ENCODE assay signal across 1 cellular context in the genomic region with DNA sequence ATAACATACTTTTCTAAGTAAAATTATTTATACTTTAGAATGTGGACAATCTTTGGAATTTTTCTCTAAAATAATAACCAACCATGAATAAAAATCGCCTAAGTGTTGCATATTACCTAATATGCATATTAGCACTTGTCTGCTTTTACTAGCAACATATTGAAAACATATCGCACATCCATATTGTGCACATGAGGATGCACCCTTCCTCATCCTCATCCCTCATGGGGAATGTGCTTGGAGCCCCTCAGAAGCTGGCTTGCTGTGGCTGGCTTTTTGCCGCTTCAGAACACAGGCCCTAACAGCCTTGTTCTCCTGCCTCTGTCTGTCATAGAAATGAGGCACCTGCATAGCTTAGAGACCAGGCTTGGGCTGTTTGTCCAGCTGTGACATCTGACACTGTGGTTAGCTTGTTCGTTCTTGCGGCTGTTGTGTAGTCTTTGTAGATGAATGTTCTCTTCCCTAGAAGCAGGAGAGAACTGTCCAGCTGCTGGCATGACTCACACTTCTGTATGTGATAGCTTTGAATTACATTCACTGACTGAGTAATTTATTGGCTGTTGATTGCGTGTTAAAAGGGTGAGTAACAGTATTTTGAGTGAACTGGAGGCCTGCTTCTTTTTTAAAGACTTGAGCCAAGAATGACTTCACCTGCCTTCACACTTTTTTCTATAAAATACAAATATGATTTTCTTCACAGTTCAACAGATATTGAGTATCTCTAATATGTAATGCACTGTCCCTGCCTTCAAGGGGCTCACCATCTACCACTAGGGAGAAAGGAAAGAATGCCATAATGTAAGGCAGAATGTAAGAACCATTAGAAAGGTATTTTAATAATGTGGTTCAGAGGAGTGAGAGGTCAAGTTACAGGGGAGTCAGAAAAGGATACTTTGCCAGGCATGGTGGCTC.
TF ChIP-seq lines count a peak whose summit lies in the region.

No MANE protein-coding gene starts in this region.

TF ChIP-seq in K562, 482 proteins besides CTCF, POLR2A, EP300 and RAD21 (continued from another document and continues in another):
- no peak for TF ChIP-seq ZNF780A (CRISPR knock-in tag; IDR thresholded peaks at IDR 0.05)
- TF ChIP-seq NUFIP1 (IDR thresholded peaks at IDR 0.05; ENCODE audit: partially characterized antibody) = no peak
- no peak for TF ChIP-seq PHB2 (IDR thresholded peaks at IDR 0.05; ENCODE audit: low read depth)
- no peak for TF ChIP-seq ELF1 (tag; IDR thresholded peaks at IDR 0.05)
- TF ChIP-seq, protein P1, sequence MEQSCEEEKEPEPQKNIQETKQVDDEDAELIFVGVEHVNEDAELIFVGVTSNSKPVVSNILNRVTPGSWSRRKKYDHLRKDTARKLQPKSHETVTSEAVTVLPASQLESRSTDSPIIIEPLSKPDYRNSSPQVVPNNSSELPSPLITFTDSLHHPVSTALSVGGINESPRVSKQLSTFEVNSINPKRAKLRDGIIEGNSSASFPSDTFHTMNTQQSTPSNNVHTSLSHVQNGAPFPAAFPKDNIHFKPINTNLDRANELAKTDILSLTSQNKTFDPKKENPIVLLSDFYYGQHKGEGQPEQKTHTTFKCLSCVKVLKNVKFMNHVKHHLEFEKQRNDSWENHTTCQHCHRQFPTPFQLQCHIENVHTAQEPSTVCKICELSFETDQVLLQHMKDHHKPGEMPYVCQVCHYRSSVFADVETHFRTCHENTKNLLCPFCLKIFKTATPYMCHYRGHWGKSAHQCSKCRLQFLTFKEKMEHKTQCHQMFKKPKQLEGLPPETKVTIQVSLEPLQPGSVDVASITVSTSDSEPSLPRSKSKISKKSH (CRISPR knock-in tag; IDR thresholded peaks at IDR 0.05) = no peak
- TF ChIP-seq, protein P2, sequence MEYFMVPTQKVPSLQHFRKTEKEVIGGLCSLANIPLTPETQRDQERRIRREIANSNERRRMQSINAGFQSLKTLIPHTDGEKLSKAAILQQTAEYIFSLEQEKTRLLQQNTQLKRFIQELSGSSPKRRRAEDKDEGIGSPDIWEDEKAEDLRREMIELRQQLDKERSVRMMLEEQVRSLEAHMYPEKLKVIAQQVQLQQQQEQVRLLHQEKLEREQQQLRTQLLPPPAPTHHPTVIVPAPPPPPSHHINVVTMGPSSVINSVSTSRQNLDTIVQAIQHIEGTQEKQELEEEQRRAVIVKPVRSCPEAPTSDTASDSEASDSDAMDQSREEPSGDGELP (CRISPR knock-in tag; IDR thresholded peaks at IDR 0.05; ENCODE audit: borderline replicate concordance) = peak; percentile 99
- TF ChIP-seq, protein P3, sequence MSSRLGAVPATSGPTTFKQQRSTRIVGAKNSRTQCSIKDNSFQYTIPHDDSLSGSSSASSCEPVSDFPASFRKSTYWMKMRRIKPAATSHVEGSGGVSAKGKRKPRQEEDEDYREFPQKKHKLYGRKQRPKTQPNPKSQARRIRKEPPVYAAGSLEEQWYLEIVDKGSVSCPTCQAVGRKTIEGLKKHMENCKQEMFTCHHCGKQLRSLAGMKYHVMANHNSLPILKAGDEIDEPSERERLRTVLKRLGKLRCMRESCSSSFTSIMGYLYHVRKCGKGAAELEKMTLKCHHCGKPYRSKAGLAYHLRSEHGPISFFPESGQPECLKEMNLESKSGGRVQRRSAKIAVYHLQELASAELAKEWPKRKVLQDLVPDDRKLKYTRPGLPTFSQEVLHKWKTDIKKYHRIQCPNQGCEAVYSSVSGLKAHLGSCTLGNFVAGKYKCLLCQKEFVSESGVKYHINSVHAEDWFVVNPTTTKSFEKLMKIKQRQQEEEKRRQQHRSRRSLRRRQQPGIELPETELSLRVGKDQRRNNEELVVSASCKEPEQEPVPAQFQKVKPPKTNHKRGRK (tag; IDR thresholded peaks at IDR 0.05) = no peak
- TF ChIP-seq JUNB (CRISPR knock-in tag; conservative IDR thresholded peaks at IDR 0.05) = peak; percentile 92
- no peak for TF ChIP-seq BMI1 (IDR thresholded peaks at IDR 0.05; ENCODE audit: low read length)
- TF ChIP-seq, protein P4, sequence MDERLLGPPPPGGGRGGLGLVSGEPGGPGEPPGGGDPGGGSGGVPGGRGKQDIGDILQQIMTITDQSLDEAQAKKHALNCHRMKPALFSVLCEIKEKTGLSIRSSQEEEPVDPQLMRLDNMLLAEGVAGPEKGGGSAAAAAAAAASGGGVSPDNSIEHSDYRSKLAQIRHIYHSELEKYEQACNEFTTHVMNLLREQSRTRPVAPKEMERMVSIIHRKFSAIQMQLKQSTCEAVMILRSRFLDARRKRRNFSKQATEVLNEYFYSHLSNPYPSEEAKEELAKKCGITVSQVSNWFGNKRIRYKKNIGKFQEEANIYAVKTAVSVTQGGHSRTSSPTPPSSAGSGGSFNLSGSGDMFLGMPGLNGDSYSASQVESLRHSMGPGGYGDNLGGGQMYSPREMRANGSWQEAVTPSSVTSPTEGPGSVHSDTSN (CRISPR knock-in tag; IDR thresholded peaks at IDR 0.05; ENCODE audit: low read depth) = peak; percentile 15; the same call in 1 of the 2 replicates
- TF ChIP-seq, protein P4 (tag; conservative IDR thresholded peaks at IDR 0.05; ENCODE audit: low read depth) = peak; percentile 99
- TF ChIP-seq, protein P5, sequence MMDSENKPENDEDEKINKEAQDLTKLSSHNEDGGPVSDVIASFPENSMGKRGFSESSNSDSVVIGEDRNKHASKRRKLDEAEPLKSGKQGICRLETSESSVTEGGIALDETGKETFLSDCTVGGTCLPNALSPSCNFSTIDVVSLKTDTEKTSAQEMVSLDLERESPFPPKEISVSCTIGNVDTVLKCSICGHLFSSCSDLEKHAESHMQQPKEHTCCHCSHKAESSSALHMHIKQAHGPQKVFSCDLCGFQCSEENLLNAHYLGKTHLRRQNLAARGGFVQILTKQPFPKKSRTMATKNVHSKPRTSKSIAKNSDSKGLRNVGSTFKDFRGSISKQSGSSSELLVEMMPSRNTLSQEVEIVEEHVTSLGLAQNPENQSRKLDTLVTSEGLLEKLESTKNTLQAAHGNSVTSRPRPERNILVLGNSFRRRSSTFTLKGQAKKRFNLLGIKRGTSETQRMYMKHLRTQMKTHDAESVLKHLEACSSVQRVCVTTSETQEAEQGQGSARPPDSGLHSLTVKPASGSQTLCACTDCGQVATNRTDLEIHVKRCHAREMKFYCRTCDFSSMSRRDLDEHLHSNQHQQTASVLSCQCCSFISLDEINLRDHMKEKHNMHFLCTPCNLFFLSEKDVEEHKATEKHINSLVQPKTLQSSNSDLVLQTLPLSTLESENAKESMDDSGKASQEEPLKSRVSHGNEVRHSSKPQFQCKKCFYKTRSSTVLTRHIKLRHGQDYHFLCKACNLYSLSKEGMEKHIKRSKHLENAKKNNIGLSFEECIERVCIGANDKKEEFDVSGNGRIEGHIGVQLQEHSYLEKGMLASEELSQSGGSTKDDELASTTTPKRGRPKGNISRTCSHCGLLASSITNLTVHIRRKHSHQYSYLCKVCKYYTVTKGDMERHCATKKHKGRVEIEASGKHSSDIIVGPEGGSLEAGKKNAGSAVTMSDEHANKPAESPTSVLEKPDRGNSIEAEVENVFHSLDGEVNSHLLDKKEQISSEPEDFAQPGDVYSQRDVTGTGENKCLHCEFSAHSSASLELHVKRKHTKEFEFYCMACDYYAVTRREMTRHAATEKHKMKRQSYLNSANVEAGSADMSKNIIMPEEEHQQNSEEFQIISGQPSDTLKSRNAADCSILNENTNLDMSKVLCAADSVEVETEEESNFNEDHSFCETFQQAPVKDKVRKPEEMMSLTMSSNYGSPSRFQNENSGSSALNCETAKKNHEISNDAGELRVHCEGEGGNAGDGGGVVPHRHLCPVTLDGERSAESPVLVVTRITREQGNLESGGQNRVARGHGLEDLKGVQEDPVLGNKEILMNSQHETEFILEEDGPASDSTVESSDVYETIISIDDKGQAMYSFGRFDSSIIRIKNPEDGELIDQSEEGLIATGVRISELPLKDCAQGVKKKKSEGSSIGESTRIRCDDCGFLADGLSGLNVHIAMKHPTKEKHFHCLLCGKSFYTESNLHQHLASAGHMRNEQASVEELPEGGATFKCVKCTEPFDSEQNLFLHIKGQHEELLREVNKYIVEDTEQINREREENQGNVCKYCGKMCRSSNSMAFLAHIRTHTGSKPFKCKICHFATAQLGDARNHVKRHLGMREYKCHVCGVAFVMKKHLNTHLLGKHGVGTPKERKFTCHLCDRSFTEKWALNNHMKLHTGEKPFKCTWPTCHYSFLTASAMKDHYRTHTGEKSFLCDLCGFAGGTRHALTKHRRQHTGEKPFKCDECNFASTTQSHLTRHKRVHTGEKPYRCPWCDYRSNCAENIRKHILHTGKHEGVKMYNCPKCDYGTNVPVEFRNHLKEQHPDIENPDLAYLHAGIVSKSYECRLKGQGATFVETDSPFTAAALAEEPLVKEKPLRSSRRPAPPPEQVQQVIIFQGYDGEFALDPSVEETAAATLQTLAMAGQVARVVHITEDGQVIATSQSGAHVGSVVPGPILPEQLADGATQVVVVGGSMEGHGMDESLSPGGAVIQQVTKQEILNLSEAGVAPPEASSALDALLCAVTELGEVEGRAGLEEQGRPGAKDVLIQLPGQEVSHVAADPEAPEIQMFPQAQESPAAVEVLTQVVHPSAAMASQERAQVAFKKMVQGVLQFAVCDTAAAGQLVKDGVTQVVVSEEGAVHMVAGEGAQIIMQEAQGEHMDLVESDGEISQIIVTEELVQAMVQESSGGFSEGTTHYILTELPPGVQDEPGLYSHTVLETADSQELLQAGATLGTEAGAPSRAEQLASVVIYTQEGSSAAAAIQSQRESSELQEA (IDR thresholded peaks at IDR 0.05; ENCODE audit: low read depth) = no peak
- TF ChIP-seq HNRNPL (IDR thresholded peaks at IDR 0.05; ENCODE audit: low read depth, low read length) = no peak
- no peak for TF ChIP-seq RFX7 (CRISPR knock-in tag; IDR thresholded peaks at IDR 0.05)
- no peak for TF ChIP-seq ZNF3 (CRISPR knock-in tag; IDR thresholded peaks at IDR 0.05)
- TF ChIP-seq, protein P6, sequence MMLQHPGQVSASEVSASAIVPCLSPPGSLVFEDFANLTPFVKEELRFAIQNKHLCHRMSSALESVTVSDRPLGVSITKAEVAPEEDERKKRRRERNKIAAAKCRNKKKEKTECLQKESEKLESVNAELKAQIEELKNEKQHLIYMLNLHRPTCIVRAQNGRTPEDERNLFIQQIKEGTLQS (IDR thresholded peaks at IDR 0.05) = peak; percentile 97
- TF ChIP-seq, protein P6 (CRISPR knock-in tag; conservative IDR thresholded peaks at IDR 0.05) = peak; percentile 99
- no peak for TF ChIP-seq BDP1 (IDR thresholded peaks at IDR 0.05; ENCODE audit: insufficient read depth, insufficient read length)
- no peak for TF ChIP-seq SRSF9 (IDR thresholded peaks at IDR 0.05; ENCODE audit: borderline replicate concordance, low read depth, low read length)
- TF ChIP-seq HNRNPUL1 (IDR thresholded peaks at IDR 0.05; ENCODE audit: low read length) = no peak
- 0 out of 2 replicates have a peak, but pooled peaks have one; percentile 42 for TF ChIP-seq MTA1 (IDR thresholded peaks at IDR 0.05; ENCODE audit: borderline replicate concordance)
- peak; percentile 90; the same call in 1 of the 2 replicates for TF ChIP-seq TCF7 (IDR thresholded peaks at IDR 0.05; ENCODE audit: borderline replicate concordance)
- no peak for TF ChIP-seq ATF1 (CRISPR knock-in tag; IDR thresholded peaks at IDR 0.05)
- TF ChIP-seq ATF1 (tag; IDR thresholded peaks at IDR 0.05) = peak; percentile 68
- TF ChIP-seq SP1 (CRISPR knock-in tag; IDR thresholded peaks at IDR 0.05) = peak; percentile 37; the same call in 1 of the 2 replicates
- peak; percentile 95 for TF ChIP-seq ZNF197 (CRISPR knock-in tag; IDR thresholded peaks at IDR 0.05; ENCODE audit: low read depth)
- TF ChIP-seq ZNF263 (CRISPR knock-in tag; IDR thresholded peaks at IDR 0.05; ENCODE audit: borderline replicate concordance) = no peak
- TF ChIP-seq, protein P7, sequence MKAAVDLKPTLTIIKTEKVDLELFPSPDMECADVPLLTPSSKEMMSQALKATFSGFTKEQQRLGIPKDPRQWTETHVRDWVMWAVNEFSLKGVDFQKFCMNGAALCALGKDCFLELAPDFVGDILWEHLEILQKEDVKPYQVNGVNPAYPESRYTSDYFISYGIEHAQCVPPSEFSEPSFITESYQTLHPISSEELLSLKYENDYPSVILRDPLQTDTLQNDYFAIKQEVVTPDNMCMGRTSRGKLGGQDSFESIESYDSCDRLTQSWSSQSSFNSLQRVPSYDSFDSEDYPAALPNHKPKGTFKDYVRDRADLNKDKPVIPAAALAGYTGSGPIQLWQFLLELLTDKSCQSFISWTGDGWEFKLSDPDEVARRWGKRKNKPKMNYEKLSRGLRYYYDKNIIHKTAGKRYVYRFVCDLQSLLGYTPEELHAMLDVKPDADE (conservative IDR thresholded peaks at IDR 0.05; ENCODE audit: control insufficient read depth, low read depth, low read length) = no peak
- TF ChIP-seq ILF3 (IDR thresholded peaks at IDR 0.05; ENCODE audit: borderline replicate concordance) = no peak
- peak; percentile 42 to 50; a peak in 2 of 4 replicates for TF ChIP-seq FOXK2 (conservative IDR thresholded peaks at IDR 0.05 in 1 of 2, IDR thresholded peaks at IDR 0.05 in 1 of 2; ENCODE audit: low read depth in 2 of 2)
- no peak for TF ChIP-seq RBM22 (IDR thresholded peaks at IDR 0.05; ENCODE audit: low read depth, low read length, poor library complexity, severe bottlenecking)
- no peak for TF ChIP-seq ZZZ3 (IDR thresholded peaks at IDR 0.05)
- peak; percentile 68; the same call in 1 of the 2 replicates for TF ChIP-seq ZBTB1 (CRISPR knock-in tag; IDR thresholded peaks at IDR 0.05; ENCODE audit: borderline replicate concordance, low read depth)
- no peak for TF ChIP-seq ZNF311 (CRISPR knock-in tag; IDR thresholded peaks at IDR 0.05)
- TF ChIP-seq HNRNPLL (IDR thresholded peaks at IDR 0.05; ENCODE audit: low read depth, low read length, poor library complexity, severe bottlenecking) = no peak
- no peak for TF ChIP-seq ETS2 (tag; IDR thresholded peaks at IDR 0.05; ENCODE audit: borderline replicate concordance, poor library complexity, severe bottlenecking)
- peak; percentile 96 for TF ChIP-seq ZNF644 (tag; IDR thresholded peaks at IDR 0.05; ENCODE audit: low read depth)
- TF ChIP-seq U2AF1 (optimal IDR thresholded peaks at IDR 0.05; ENCODE audit: low read depth, low read length) = no peak
- TF ChIP-seq CREB1 (IDR thresholded peaks at IDR 0.05) = peak; percentile 58; the same call in 1 of the 2 replicates
- TF ChIP-seq CREB1 (CRISPR knock-in tag; IDR thresholded peaks at IDR 0.05) = peak; percentile 52; the same call in 1 of the 2 replicates
- TF ChIP-seq NFATC3 (IDR thresholded peaks at IDR 0.05) = no peak
